25 cellular contexts compared by ENCODE assay signal in genomic region chr1:218763538-218763937, GRCh38.
DNase-seq lines count a peak whose midpoint lies in the region; ATAC-seq and TF ChIP-seq lines count a peak whose summit lies in the region.
"Had no signal": no experiment of that assay in that cellular context is flagged by ENCODE, and none has a peak within 500 bp of the region (broad histone marks: within the 10 kb centered on the region; RNA-seq: fewer than 3 reads in every experiment).

No MANE protein-coding gene starts in this region.

- ATAC-seq in GM18498 (IDR thresholded peaks at IDR 0.05; ENCODE audit: unreplicated experiment) (peak; percentile 58), GM19351 (IDR thresholded peaks at IDR 0.05; ENCODE audit: unreplicated experiment) (peak; percentile 62), HG02763 (IDR thresholded peaks at IDR 0.05; ENCODE audit: unreplicated experiment) (peak; percentile 67), HG03442 (IDR thresholded peaks at IDR 0.05; ENCODE audit: unreplicated experiment) (peak; percentile 47), psoas muscle (no peak), GM19463 (IDR thresholded peaks at IDR 0.05; ENCODE audit: unreplicated experiment) (no peak)
- ATAC-seq: Panc1, SK-N-SH treated with all-trans-retinoic acid at 6 μM for 48 hours had no signal

- DNase-seq in psoas muscle (no peak), HT-29 (ENCODE audit: low spot score) (no peak), islet precursor cell (no peak)
- DNase-seq: Caco-2; CD4-positive, alpha-beta memory T cell; DMS 273 treated with DMSO at 0.1 percent for 48 hours; DMS79 treated with DMSO at 0.1 percent for 48 hours; Karpas-422; NCI-H1694; NCI-H2081; NCI-H2171; NCI-H345; NCI-H524; NCI-H774; T-helper 1 cell; T-helper 9 cell had no signal

- intact Hi-C loops in psoas muscle (cut with DNase I), result no loop called here

- H3K27me3 ChIP-seq in psoas muscle (ENCODE audit: insufficient read depth in 3 of 3, low read length in 2 of 3), result no peaks in the 10 kb centered on the region
- H3K27me3 ChIP-seq: BLaER1 treated with 17β-estradiol and CSF1 and Interleukin-3, amounts not matched to agents 10 nM and 100 nM had no signal

- 94 to 98% (median 97%) methylated on average over 2 of the region's 2 CpGs for WGBS in psoas muscle, 3 donors

- no peak for TF ChIP-seq CTCF in psoas muscle (IDR thresholded peaks at IDR 0.05)

- no peaks in the 10 kb centered on the region for H3K9me3 ChIP-seq in psoas muscle
- H3K9me3 ChIP-seq: BLaER1 treated with 17β-estradiol and CSF1 and Interleukin-3, amounts not matched to agents 10 nM and 100 nM; Caco-2 had no signal

- no peak overlapping the region for H3K4me3 ChIP-seq in psoas muscle
- H3K4me3 ChIP-seq: BLaER1 treated with 17β-estradiol and CSF1 and Interleukin-3, amounts not matched to agents 10 nM and 100 nM had no signal

- no peaks in the 10 kb centered on the region for H3K36me3 ChIP-seq in psoas muscle (ENCODE audit: insufficient read depth in 1 of 2, low read depth in 1 of 2)
- H3K36me3 ChIP-seq: BLaER1 treated with 17β-estradiol and CSF1 and Interleukin-3, amounts not matched to agents 10 nM and 100 nM had no signal

- no peaks in the 10 kb centered on the region for H3K4me1 ChIP-seq in psoas muscle
- H3K4me1 ChIP-seq: BLaER1 treated with 17β-estradiol and CSF1 and Interleukin-3, amounts not matched to agents 10 nM and 100 nM had no signal

- H3K27ac ChIP-seq in psoas muscle, result no peak overlapping the region
- H3K27ac ChIP-seq: 22Rv1; BLaER1 treated with 17β-estradiol and CSF1 and Interleukin-3, amounts not matched to agents 10 nM and 100 nM had no signal

Comparison
In these comparisons a context has a peak if more than half of its experiments do, and no peak if none do; other contexts are left out.
1. ATAC-seq: peak in GM18498 (single experiment), GM19351 (single experiment), HG02763 (single experiment) and HG03442 (single experiment); none in psoas muscle (0 of 4) and GM19463 (single experiment).